Comparison of ENCODE assay signal across 9 cellular contexts in the genomic region with DNA sequence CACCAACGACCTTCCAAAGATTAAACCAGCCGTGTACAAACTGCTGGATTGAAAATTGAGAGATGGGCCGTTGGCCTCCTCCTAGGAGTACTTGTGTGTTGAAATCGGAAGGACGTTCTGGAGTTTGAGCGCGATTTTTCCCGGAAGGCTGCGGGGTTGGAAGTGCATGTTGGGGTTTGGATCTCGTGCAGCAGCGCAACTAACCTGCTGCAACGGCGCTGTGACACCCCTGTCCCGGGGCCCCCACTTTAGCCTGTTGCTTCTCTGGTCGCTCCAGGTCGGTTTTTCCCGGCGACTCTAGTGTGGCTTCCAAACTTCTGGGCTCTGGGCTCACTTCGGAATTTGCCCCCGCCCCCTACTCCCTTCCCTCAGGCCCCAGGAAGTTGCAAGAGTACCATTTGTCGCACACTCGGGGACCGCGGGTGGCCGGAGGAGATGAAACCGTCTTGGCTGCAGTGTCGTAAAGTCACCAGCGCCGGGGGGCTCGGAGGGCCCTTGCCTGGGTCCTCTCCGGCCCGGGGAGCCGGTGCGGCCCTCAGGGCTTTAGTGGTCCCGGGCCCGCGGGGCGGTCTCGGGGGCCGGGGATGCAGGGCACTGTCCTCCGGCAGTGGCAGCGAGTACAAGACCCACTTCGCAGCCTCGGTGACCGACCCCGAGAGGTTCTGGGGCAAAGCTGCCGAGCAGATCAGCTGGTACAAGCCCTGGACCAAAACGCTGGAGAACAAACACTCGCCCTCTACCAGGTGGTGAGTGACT. TPM values are rescaled to one million over a fixed set of nuclear protein-coding genes. Genes with fewer than 3 reads are reported as not detected.
DNase-seq lines count a peak whose midpoint lies in the region; ATAC-seq, FAIRE-seq and TF ChIP-seq lines count a peak whose summit lies in the region.
"Had no signal": no experiment of that assay in that cellular context is flagged by ENCODE, and none has a peak within 500 bp of the region (broad histone marks: within the 10 kb centered on the region; RNA-seq: fewer than 3 reads in every experiment).

A gene with protein sequence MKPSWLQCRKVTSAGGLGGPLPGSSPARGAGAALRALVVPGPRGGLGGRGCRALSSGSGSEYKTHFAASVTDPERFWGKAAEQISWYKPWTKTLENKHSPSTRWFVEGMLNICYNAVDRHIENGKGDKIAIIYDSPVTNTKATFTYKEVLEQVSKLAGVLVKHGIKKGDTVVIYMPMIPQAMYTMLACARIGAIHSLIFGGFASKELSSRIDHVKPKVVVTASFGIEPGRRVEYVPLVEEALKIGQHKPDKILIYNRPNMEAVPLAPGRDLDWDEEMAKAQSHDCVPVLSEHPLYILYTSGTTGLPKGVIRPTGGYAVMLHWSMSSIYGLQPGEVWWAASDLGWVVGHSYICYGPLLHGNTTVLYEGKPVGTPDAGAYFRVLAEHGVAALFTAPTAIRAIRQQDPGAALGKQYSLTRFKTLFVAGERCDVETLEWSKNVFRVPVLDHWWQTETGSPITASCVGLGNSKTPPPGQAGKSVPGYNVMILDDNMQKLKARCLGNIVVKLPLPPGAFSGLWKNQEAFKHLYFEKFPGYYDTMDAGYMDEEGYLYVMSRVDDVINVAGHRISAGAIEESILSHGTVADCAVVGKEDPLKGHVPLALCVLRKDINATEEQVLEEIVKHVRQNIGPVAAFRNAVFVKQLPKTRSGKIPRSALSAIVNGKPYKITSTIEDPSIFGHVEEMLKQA (plus strand): TSS at position 394 of the 756 bp plus-strand sequence. CDS start 42 bp downstream, at position 436.

- in situ Hi-C loops in gastrocnemius medialis (cut with MboI; ENCODE audit: low sequenced_read_pairs in 4 of 4), result no loop called here

- DNase-seq in H54 (ENCODE audit: insufficient read length, low spot score) (peak; percentile 19), gastrocnemius medialis (peak; percentile 5 to 58), NOMO-1 treated with DMSO at 0.1 percent for 48 hours (lab: John Stamatoyannopoulos, UW; ENCODE audit: unreplicated experiment) (no peak), epidermal melanocyte (ENCODE audit: insufficient read length, low spot score) (no peak)
- no peak for DNase-seq in activated naive CD8-positive, alpha-beta T cell treated with anti-CD3 and anti-CD28 coated beads for 36 hours

- H3K4me1 Mint-ChIP-seq in brain, result peaks cover 40% of the 10 kb centered on the region
- no peaks in the 10 kb centered on the region for H3K4me1 Mint-ChIP-seq in activated naive CD8-positive, alpha-beta T cell treated with anti-CD3 and anti-CD28 coated beads for 36 hours

- H3K27me3 ChIP-seq in iPS-18a (ENCODE audit: control insufficient read depth, insufficient read depth, low read length) (no peaks in the 10 kb centered on the region), gastrocnemius medialis (no peaks in the 10 kb centered on the region)

- peaks cover 23% of the 10 kb centered on the region for H3K4me1 ChIP-seq in iPS-18a (ENCODE audit: control insufficient read depth, low read depth, low read length)
- peaks cover 13 to 25% of the 10 kb centered on the region in 2 donors for H3K4me1 ChIP-seq in gastrocnemius medialis

- no peaks in the 10 kb centered on the region for H3K36me3 ChIP-seq in iPS-18a (ENCODE audit: control insufficient read depth, low read depth, low read length)
- H3K36me3 ChIP-seq in gastrocnemius medialis, result no peaks in the 10 kb centered on the region

- H3K27me3 Mint-ChIP-seq in brain, result peaks cover 11% of the 10 kb centered on the region
- H3K27me3 Mint-ChIP-seq in activated naive CD8-positive, alpha-beta T cell treated with anti-CD3 and anti-CD28 coated beads for 36 hours, result peaks cover 28% of the 10 kb centered on the region

- no peaks in the 10 kb centered on the region for H3K9me3 Mint-ChIP-seq in brain
- peaks cover 2% of the 10 kb centered on the region for H3K9me3 Mint-ChIP-seq in activated naive CD8-positive, alpha-beta T cell treated with anti-CD3 and anti-CD28 coated beads for 36 hours

- TF ChIP-seq POLR2A in H54 (IDR thresholded peaks at IDR 0.05; ENCODE audit: low read depth, low read length), result no peak
- peak in 1 of 2 donors; percentile 29 for TF ChIP-seq POLR2A in gastrocnemius medialis (IDR thresholded peaks at IDR 0.05)

- TF ChIP-seq CTCF in brain (conservative IDR thresholded peaks at IDR 0.05), result no peak
- no peak for TF ChIP-seq CTCF in gastrocnemius medialis (IDR thresholded peaks at IDR 0.05 in 4 of 5, conservative IDR thresholded peaks at IDR 0.05 in 1 of 5)

- H3K9me3 ChIP-seq in iPS-18a (ENCODE audit: control insufficient read depth, low read depth, low read length) (no peaks in the 10 kb centered on the region), gastrocnemius medialis (no peaks in the 10 kb centered on the region)

- peak within 1 kb of the TSS in 3 of 5 experiments; percentile 68 to 96 (median 88) for H3K27ac Mint-ChIP-seq in brain
- no peak within 1 kb of the TSS for H3K27ac Mint-ChIP-seq in activated naive CD8-positive, alpha-beta T cell treated with anti-CD3 and anti-CD28 coated beads for 36 hours

- H3K4me3 ChIP-seq in iPS-18a (ENCODE audit: low read length), result peak within 1 kb of the TSS; percentile 87
- peak within 1 kb of the TSS; percentile 71 to 93 (median 74) for H3K4me3 ChIP-seq in gastrocnemius medialis

- H3K27ac ChIP-seq in iPS-18a (ENCODE audit: low read length), result peak within 1 kb of the TSS; percentile 58
- peak within 1 kb of the TSS; percentile 83 to 93 (median 88) for H3K27ac ChIP-seq in gastrocnemius medialis

- no peaks in the 10 kb centered on the region for H3K36me3 Mint-ChIP-seq in brain
- H3K36me3 Mint-ChIP-seq in activated naive CD8-positive, alpha-beta T cell treated with anti-CD3 and anti-CD28 coated beads for 36 hours, result no peaks in the 10 kb centered on the region

- ATAC-seq in gastrocnemius medialis (peak; percentile 43 to 58), HG02678 (IDR thresholded peaks at IDR 0.05; ENCODE audit: unreplicated experiment) (no peak)

- FAIRE-seq in H54 (lab: Jason Lieb, UNC), result peak; percentile 11
- FAIRE-seq: TTC549 had no signal

- H3K4me3 Mint-ChIP-seq in brain, result peak within 1 kb of the TSS; percentile 30 to 88 (median 82)
- no peak within 1 kb of the TSS for H3K4me3 Mint-ChIP-seq in activated naive CD8-positive, alpha-beta T cell treated with anti-CD3 and anti-CD28 coated beads for 36 hours

- H3K9ac ChIP-seq in iPS-18a (ENCODE audit: low read length), result peak within 1 kb of the TSS; percentile 69

- intact Hi-C loops in gastrocnemius medialis (cut with DNase I; ENCODE audit: low total_unique reads), result loop anchor here (2.0 kb wide), 2 partner anchors 51 to 139 kb away; no protein-coding TSS in a partner anchor

RNA-seq across cellular contexts. Expression of the gene that starts here (rescaled TPM):
- 7.3 TPM for polyA plus RNA-seq in brain (ENCODE audit: insufficient read depth, low read depth, low replicate concordance)
- 10 to 100 TPM in 1 of 4 donors, 1 to 10 TPM in 3; 5.0 to 13.6 (median 7.8) TPM for total RNA-seq in gastrocnemius medialis
- total RNA-seq in activated naive CD8-positive, alpha-beta T cell treated with anti-CD3 and anti-CD28 coated beads for 36 hours, result not detected

Comparison
In these comparisons a context has a peak if more than half of its experiments do, and no peak if none do; other contexts are left out.
1. RNA of the gene that starts here (total RNA-seq): 5.0 to 13.6 TPM in gastrocnemius medialis; not detected in activated naive CD8-positive, alpha-beta T cell treated with anti-CD3 and anti-CD28 coated beads for 36 hours; every median in the first group is over 4 times any median in the second.
2. DNase-seq: peak in H54 (single experiment) and gastrocnemius medialis (2 of 2); none in NOMO-1 treated with DMSO at 0.1 percent for 48 hours (single experiment), activated naive CD8-positive, alpha-beta T cell treated with anti-CD3 and anti-CD28 coated beads for 36 hours (single experiment) and epidermal melanocyte (single experiment).